ENCODE assay signal across 19 cellular contexts in the genomic region with DNA sequence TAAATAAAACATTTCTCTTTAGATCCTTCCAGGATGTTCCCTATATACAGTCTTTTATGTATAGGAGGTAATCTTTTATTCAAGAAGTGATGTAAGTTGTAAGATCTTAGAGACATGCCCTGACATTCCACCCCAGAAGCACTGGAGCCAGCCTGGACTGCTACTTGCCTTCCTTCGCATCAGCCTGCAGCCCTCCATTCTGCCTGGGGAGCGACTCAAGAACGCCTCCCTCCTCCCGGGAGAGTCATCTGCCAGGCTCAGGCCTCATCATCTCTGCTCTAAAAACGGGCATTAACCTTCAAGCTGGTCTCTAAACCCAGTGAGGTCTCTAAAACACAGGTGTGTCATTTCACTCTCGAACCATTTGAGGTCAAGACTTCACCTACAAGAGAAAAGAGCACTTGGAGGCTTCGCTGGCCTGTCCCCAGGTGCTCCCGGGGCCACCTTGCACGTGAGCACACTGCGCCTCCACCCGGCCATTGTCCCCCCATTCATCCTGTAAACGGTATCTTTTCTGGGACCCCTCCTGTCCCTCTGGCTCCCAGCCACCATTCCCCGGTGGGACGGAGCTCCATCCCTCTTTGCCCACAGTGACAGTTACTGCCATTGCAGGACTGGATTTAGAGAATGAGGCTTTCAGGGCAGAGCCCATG.
"Had no signal": no experiment of that assay in that cellular context is flagged by ENCODE, and none has a peak within 500 bp of the region (broad histone marks: within the 10 kb centered on the region; RNA-seq: fewer than 3 reads in every experiment).

No MANE protein-coding gene starts in this region.

- H3K27ac Mint-ChIP-seq: activated naive CD4-positive, alpha-beta T cell treated with anti-CD3 and anti-CD28 coated beads, Interleukin-2, amount 50 U/mL, for 24 hours; naive B cell; stimulated activated naive B cell treated with anti-CD40 and anti-IgM and Interleukin-4, amounts not matched to agents 10 μg/mL and 1 μg/mL and 100 μg/mL, for 72 hours; T-cell; T-helper 2 cell treated with Interferon-gamma antibody and Interleukin-4, amounts not matched to agents 5 μg/mL and 100 μg/mL, for 36 hours had no signal

- H3K4me3 ChIP-seq: ascending aorta, coronary artery, heart right ventricle, lung, smooth muscle cell, transverse colon, uterus had no signal

- H3K27me3 ChIP-seq: ascending aorta, heart right ventricle, transverse colon, uterus had no signal

- H3K27ac ChIP-seq: ascending aorta, coronary artery, transverse colon, uterus had no signal

- FAIRE-seq: kidney had no signal

- DNase-seq: activated gamma-delta T cell treated with Interleukin-2 at 50 U/mL for 16 hours; activated T-cell treated with anti-CD3 and anti-CD28 coated beads, Interleukin-2, amount 50 U/mL, for 1 hour; heart right ventricle; kidney; naive B cell; stimulated activated CD4-positive, alpha-beta T cell treated with anti-CD3 and anti-CD28 coated beads, Interleukin-15, amount 100 ng/mL, for 24 hours; stimulated activated CD8-positive, alpha-beta memory T cell treated with anti-CD3 and anti-CD28 coated beads, Interleukin-4, amount 100 ng/mL, for 48 hours; stimulated activated naive B cell treated with anti-CD40 and anti-IgM and Interleukin-4, amounts not matched to agents 10 μg/mL and 1 μg/mL and 100 μg/mL, for 72 hours; T-cell; transverse colon; uterus had no signal

- H3K4me1 Mint-ChIP-seq: activated naive CD4-positive, alpha-beta T cell treated with anti-CD3 and anti-CD28 coated beads, Interleukin-2, amount 50 U/mL, for 24 hours; central memory CD8-positive, alpha-beta T cell; naive B cell; stimulated activated naive B cell treated with anti-CD40 and anti-IgM and Interleukin-4, amounts not matched to agents 10 μg/mL and 1 μg/mL and 100 μg/mL, for 72 hours had no signal

- H3K9me3 ChIP-seq: ascending aorta, heart right ventricle, transverse colon, uterus had no signal

- H3K36me3 Mint-ChIP-seq: activated naive CD4-positive, alpha-beta T cell treated with anti-CD3 and anti-CD28 coated beads, Interleukin-2, amount 50 U/mL, for 24 hours; naive B cell; stimulated activated naive B cell treated with anti-CD40 and anti-IgM and Interleukin-4, amounts not matched to agents 10 μg/mL and 1 μg/mL and 100 μg/mL, for 72 hours; T-cell had no signal

- H3K36me3 ChIP-seq: ascending aorta, heart right ventricle, transverse colon, uterus had no signal

- H3K4me3 Mint-ChIP-seq: activated naive CD4-positive, alpha-beta T cell treated with anti-CD3 and anti-CD28 coated beads, Interleukin-2, amount 50 U/mL, for 24 hours; central memory CD8-positive, alpha-beta T cell; naive B cell; neural crest cell; stimulated activated naive B cell treated with anti-CD40 and anti-IgM and Interleukin-4, amounts not matched to agents 10 μg/mL and 1 μg/mL and 100 μg/mL, for 72 hours; T-cell; T-helper 2 cell treated with Interferon-gamma antibody and Interleukin-4, amounts not matched to agents 5 μg/mL and 100 μg/mL, for 36 hours had no signal

- H3K4me2 ChIP-seq: smooth muscle cell had no signal

- H3K4me1 ChIP-seq: ascending aorta, transverse colon, uterus had no signal

- H3K9me3 Mint-ChIP-seq: activated naive CD4-positive, alpha-beta T cell treated with anti-CD3 and anti-CD28 coated beads, Interleukin-2, amount 50 U/mL, for 24 hours; central memory CD8-positive, alpha-beta T cell; neural crest cell; stimulated activated naive B cell treated with anti-CD40 and anti-IgM and Interleukin-4, amounts not matched to agents 10 μg/mL and 1 μg/mL and 100 μg/mL, for 72 hours; T-cell; T-helper 2 cell treated with Interferon-gamma antibody and Interleukin-4, amounts not matched to agents 5 μg/mL and 100 μg/mL, for 36 hours had no signal
